Comparison of ENCODE assay signal across 8 cellular contexts in the genomic region with DNA sequence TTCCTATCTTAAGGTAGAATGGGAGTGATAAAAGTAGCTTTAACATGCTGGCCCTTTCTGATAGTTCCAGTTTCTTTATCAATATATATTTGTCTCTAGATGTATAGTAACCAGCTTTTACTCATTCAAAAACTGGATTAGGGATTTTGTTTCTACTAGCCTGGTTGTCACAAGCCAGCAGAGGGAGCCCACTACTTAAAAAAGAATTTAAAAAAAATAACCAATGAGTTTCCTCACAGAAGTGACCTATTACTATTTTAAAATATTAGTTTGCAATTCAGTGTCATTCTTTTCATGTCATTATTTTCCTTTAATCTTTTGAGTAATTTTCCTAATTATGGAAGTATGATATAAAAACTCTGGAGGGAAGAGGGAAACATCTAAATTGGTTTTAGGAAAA.
DNase-seq lines count a peak whose midpoint lies in the region; ATAC-seq, FAIRE-seq and TF ChIP-seq lines count a peak whose summit lies in the region.

No MANE protein-coding gene starts in this region.

- peaks cover 16% of the 10 kb centered on the region for H3K36me3 Mint-ChIP-seq in natural killer cell
- H3K36me3 Mint-ChIP-seq in natural killer cell treated with Interleukin-12 subunit alpha and Interleukin-12 subunit beta and Interleukin-15 and Interleukin-18, amount 100 ng/mL, for 72 hours, result no peaks in the 10 kb centered on the region

- TF ChIP-seq POLR2A in suprapubic skin (IDR thresholded peaks at IDR 0.05), result no peak

- DNase-seq in natural killer cell (no peak), LNCaP clone FGC (ENCODE audit: low read depth) (peak; percentile 7), glomerular visceral epithelial cell (ENCODE audit: extremely low spot score) (peak; percentile 34), suprapubic skin (ENCODE audit: low spot score in 2 of 2) (no peak)
- no peak for DNase-seq in natural killer cell treated with Interleukin-12 subunit alpha and Interleukin-12 subunit beta and Interleukin-15 and Interleukin-18, amount 100 ng/mL, for 72 hours (ENCODE audit: low spot score)
- DNase-seq in activated T-cell treated with anti-CD3 and anti-CD28 coated beads, Interleukin-2, amount 50 U/mL, for 48 hours, result no peak

- TF ChIP-seq EP300 in suprapubic skin (IDR thresholded peaks at IDR 0.05), result no peak

- no peak overlapping the region for H3K27ac Mint-ChIP-seq in natural killer cell
- H3K27ac Mint-ChIP-seq in natural killer cell treated with Interleukin-12 subunit alpha and Interleukin-12 subunit beta and Interleukin-15 and Interleukin-18, amount 100 ng/mL, for 72 hours, result no peak overlapping the region

- H3K4me1 Mint-ChIP-seq in natural killer cell, result peaks cover 2 to 3% of the 10 kb centered on the region in 2 donors
- peaks cover 2% of the 10 kb centered on the region in 2 donors for H3K4me1 Mint-ChIP-seq in natural killer cell treated with Interleukin-12 subunit alpha and Interleukin-12 subunit beta and Interleukin-15 and Interleukin-18, amount 100 ng/mL, for 72 hours (ENCODE audit: low read depth in 2 of 2)

- no peaks in the 10 kb centered on the region for H3K27me3 ChIP-seq in suprapubic skin

- TF ChIP-seq CTCF in natural killer cell (IDR thresholded peaks at IDR 0.05), result peak; percentile 24
- peak; percentile 63 for TF ChIP-seq CTCF in LNCaP clone FGC (IDR thresholded peaks at IDR 0.05; ENCODE audit: control insufficient read depth, extremely low read depth, insufficient read depth)
- TF ChIP-seq CTCF in suprapubic skin (IDR thresholded peaks at IDR 0.05), result peak; percentile 4 to 37

- no peaks in the 10 kb centered on the region for H3K9me3 ChIP-seq in suprapubic skin

- H3K4me3 ChIP-seq in LNCaP clone FGC (ENCODE audit: low read depth, low read length), result no peak overlapping the region
- H3K4me3 ChIP-seq in suprapubic skin, result no peak overlapping the region

- H3K4me3 Mint-ChIP-seq in natural killer cell, result no peak overlapping the region
- no peak overlapping the region for H3K4me3 Mint-ChIP-seq in natural killer cell treated with Interleukin-12 subunit alpha and Interleukin-12 subunit beta and Interleukin-15 and Interleukin-18, amount 100 ng/mL, for 72 hours

- peak; percentile 89 for FAIRE-seq in TTC549 (lab: Jason Lieb, UNC)

- no peak overlapping the region for H3K27ac ChIP-seq in suprapubic skin

- H3K4me1 ChIP-seq in suprapubic skin, result no peaks in the 10 kb centered on the region

- intact Hi-C loops in natural killer cell (cut with micrococcal nuclease), result loop anchor here (2.0 kb wide), 1 partner anchor 100 kb away; no protein-coding TSS in a partner anchor

- no peaks in the 10 kb centered on the region for H3K27me3 Mint-ChIP-seq in natural killer cell (ENCODE audit: low read depth in 2 of 2)
- no peaks in the 10 kb centered on the region for H3K27me3 Mint-ChIP-seq in natural killer cell treated with Interleukin-12 subunit alpha and Interleukin-12 subunit beta and Interleukin-15 and Interleukin-18, amount 100 ng/mL, for 72 hours

- no peaks in the 10 kb centered on the region for H3K9me3 Mint-ChIP-seq in natural killer cell
- no peaks in the 10 kb centered on the region for H3K9me3 Mint-ChIP-seq in natural killer cell treated with Interleukin-12 subunit alpha and Interleukin-12 subunit beta and Interleukin-15 and Interleukin-18, amount 100 ng/mL, for 72 hours

- H3K36me3 ChIP-seq in suprapubic skin, result no peaks in the 10 kb centered on the region

- ATAC-seq in natural killer cell (no peak), HG02623 (IDR thresholded peaks at IDR 0.05; ENCODE audit: unreplicated experiment) (no peak)
- ATAC-seq in natural killer cell treated with Interleukin-12 subunit alpha and Interleukin-12 subunit beta and Interleukin-15 and Interleukin-18, amount 100 ng/mL, for 72 hours, result no peak

Comparison
In these comparisons a context has a peak if more than half of its experiments do, and no peak if none do; other contexts are left out.
1. DNase-seq: peak in LNCaP clone FGC (single experiment) and glomerular visceral epithelial cell (single experiment); none in natural killer cell (single experiment), natural killer cell treated with Interleukin-12 subunit alpha and Interleukin-12 subunit beta and Interleukin-15 and Interleukin-18, amount 100 ng/mL, for 72 hours (single experiment), suprapubic skin (0 of 2) and activated T-cell treated with anti-CD3 and anti-CD28 coated beads, Interleukin-2, amount 50 U/mL, for 48 hours (0 of 2).
2. Peak in every context shown above with its lines, with median percentiles within 50 percentile points of each other: CTCF ChIP-seq.